ENCODE assay signal across 9 cellular contexts in genomic region chr9:121206516-121207370, GRCh38. TPM values are rescaled to one million over a fixed set of nuclear protein-coding genes. Genes with fewer than 3 reads are reported as not detected.
DNase-seq lines count a peak whose midpoint lies in the region; ATAC-seq, FAIRE-seq and TF ChIP-seq lines count a peak whose summit lies in the region.
"Had no signal": no experiment of that assay in that cellular context is flagged by ENCODE, and none has a peak within 500 bp of the region (broad histone marks: within the 10 kb centered on the region; RNA-seq: fewer than 3 reads in every experiment).

No MANE protein-coding gene starts in this region.

- H3K4me2 ChIP-seq in astrocyte (ENCODE audit: low read length): no peak overlapping the region

- intact Hi-C loops in posterior cingulate gyrus (cut with DNase I): loop anchor here (10.0 kb wide), 1 partner anchor 132 kb away; the partner anchor contains the start of gene CNTRL

- no peaks in the 10 kb centered on the region for H3K36me3 ChIP-seq in astrocyte (ENCODE audit: insufficient read depth, low read length)
- H3K36me3 ChIP-seq in WERI-Rb-1: no peaks in the 10 kb centered on the region
- H3K36me3 ChIP-seq: suprapubic skin had no signal

- no peak overlapping the region for H3K4me3 Mint-ChIP-seq in astrocyte (ENCODE audit: unreplicated experiment)

- no peaks in the 10 kb centered on the region for H4K20me1 ChIP-seq in astrocyte (ENCODE audit: insufficient read depth, low read length)

- TF ChIP-seq CTCF in astrocyte (IDR thresholded peaks at IDR 0.05; ENCODE audit: insufficient read depth, low read depth, low read length) (no peak), GM20000 (IDR thresholded peaks at IDR 0.05; ENCODE audit: extremely low read depth, missing control alignments) (no peak), WERI-Rb-1 (IDR thresholded peaks at IDR 0.05; ENCODE audit: low read depth, low read length) (no peak)

- peaks cover 2% of the 10 kb centered on the region for H3K36me3 Mint-ChIP-seq in astrocyte (ENCODE audit: low read depth, unreplicated experiment)

- H3K4me3 ChIP-seq in astrocyte (ENCODE audit: insufficient read depth, low read depth, low read length) (no peak overlapping the region), WERI-Rb-1 (ENCODE audit: low read depth, low read length) (no peak overlapping the region)
- H3K4me3 ChIP-seq: suprapubic skin had no signal

- DNase-seq in DMS79 (lab: John Stamatoyannopoulos, UW): peak; percentile 81
- peak; percentile 55 for DNase-seq in astrocyte (ENCODE audit: low read depth)
- no peak for DNase-seq in posterior cingulate gyrus
- no peak for DNase-seq in stimulated activated CD4-positive, alpha-beta T cell treated with anti-CD3 and anti-CD28 coated beads, Interleukin-15, amount 100 ng/mL, for 24 hours
- DNase-seq in GM20000 (ENCODE audit: low spot score): no peak
- DNase-seq in WERI-Rb-1: no peak

- H3K4me1 ChIP-seq in astrocyte (ENCODE audit: insufficient read depth, low read length): no peaks in the 10 kb centered on the region

- H3K9me3 Mint-ChIP-seq in astrocyte (ENCODE audit: unreplicated experiment): no peaks in the 10 kb centered on the region

- H3K27ac ChIP-seq in astrocyte (ENCODE audit: low read depth, low read length): no peak overlapping the region
- H3K27ac ChIP-seq in WERI-Rb-1: no peak overlapping the region
- H3K27ac ChIP-seq: suprapubic skin had no signal

- no peaks in the 10 kb centered on the region for H3K27me3 ChIP-seq in astrocyte (ENCODE audit: insufficient read depth, low read length)
- H3K27me3 ChIP-seq in WERI-Rb-1 (ENCODE audit: insufficient read depth, low read depth, severe bottlenecking): no peaks in the 10 kb centered on the region
- H3K27me3 ChIP-seq: suprapubic skin had no signal

- peaks cover 3% of the 10 kb centered on the region for H3K4me1 Mint-ChIP-seq in astrocyte (ENCODE audit: low read depth, unreplicated experiment)

- H3K79me2 ChIP-seq in astrocyte (ENCODE audit: insufficient read depth, low read length): peaks cover under 1% of the 10 kb centered on the region

- H3K27ac Mint-ChIP-seq in astrocyte (ENCODE audit: unreplicated experiment): no peak overlapping the region

- no peak for FAIRE-seq in astrocyte (lab: Jason Lieb, UNC)

- H3K9me3 ChIP-seq in astrocyte (ENCODE audit: insufficient read depth, low read depth, low read length) (no peaks in the 10 kb centered on the region), WERI-Rb-1 (ENCODE audit: severe bottlenecking) (peaks cover 2% of the 10 kb centered on the region)
- H3K9me3 ChIP-seq: suprapubic skin had no signal

- no peaks in the 10 kb centered on the region for H3K27me3 Mint-ChIP-seq in astrocyte (ENCODE audit: low read depth, unreplicated experiment)

- ATAC-seq in GM19043 (IDR thresholded peaks at IDR 0.05; ENCODE audit: low read depth, unreplicated experiment) (peak; percentile 27), HG03064 (IDR thresholded peaks at IDR 0.05; ENCODE audit: low read depth, unreplicated experiment) (peak; percentile 22)

- H2AFZ ChIP-seq in astrocyte (ENCODE audit: low read depth, low read length): no peak overlapping the region

- H3K9ac ChIP-seq in astrocyte (ENCODE audit: low read length): no peak overlapping the region

RNA-seq across cellular contexts. Expression of gene RAB14, which starts 5.1 kb away (rescaled TPM):
- total RNA-seq in astrocyte: 72.1 and 77.0 TPM in 2 replicates

Comparison
In these comparisons a context has a peak if more than half of its experiments do, and no peak if none do; other contexts are left out.
1. DNase-seq: peak in DMS79 (single experiment) and astrocyte (single experiment); none in posterior cingulate gyrus (0 of 10), stimulated activated CD4-positive, alpha-beta T cell treated with anti-CD3 and anti-CD28 coated beads, Interleukin-15, amount 100 ng/mL, for 24 hours (single experiment), GM20000 (single experiment) and WERI-Rb-1 (single experiment).